In the genomic region with DNA sequence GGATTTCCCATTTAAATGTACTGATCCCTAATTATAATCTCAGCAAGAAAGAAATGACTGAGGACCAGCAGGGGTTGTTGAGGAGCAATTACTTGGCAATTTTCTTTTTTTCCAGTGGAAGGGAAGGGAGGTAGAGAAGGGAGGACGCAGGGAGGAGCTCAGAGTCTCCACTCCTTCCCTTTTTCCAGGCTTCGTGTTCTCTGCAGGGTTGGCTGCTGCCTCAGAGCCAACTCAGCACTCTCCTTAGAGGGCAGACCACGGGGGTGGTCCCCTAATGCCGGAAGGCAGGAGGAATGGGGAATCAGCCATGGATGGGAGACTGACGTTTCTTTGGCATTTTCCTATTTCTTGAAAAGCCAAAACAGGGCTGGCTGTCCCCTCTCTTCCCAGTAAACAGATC, we compare ENCODE assay signal across 1 cellular context.
TF ChIP-seq lines count a peak whose summit lies in the region.

No MANE protein-coding gene starts in this region.

TF ChIP-seq in WTC11, 78 proteins besides CTCF, POLR2A, EP300 and RAD21 (continued from another document):
- TF ChIP-seq, protein P1, sequence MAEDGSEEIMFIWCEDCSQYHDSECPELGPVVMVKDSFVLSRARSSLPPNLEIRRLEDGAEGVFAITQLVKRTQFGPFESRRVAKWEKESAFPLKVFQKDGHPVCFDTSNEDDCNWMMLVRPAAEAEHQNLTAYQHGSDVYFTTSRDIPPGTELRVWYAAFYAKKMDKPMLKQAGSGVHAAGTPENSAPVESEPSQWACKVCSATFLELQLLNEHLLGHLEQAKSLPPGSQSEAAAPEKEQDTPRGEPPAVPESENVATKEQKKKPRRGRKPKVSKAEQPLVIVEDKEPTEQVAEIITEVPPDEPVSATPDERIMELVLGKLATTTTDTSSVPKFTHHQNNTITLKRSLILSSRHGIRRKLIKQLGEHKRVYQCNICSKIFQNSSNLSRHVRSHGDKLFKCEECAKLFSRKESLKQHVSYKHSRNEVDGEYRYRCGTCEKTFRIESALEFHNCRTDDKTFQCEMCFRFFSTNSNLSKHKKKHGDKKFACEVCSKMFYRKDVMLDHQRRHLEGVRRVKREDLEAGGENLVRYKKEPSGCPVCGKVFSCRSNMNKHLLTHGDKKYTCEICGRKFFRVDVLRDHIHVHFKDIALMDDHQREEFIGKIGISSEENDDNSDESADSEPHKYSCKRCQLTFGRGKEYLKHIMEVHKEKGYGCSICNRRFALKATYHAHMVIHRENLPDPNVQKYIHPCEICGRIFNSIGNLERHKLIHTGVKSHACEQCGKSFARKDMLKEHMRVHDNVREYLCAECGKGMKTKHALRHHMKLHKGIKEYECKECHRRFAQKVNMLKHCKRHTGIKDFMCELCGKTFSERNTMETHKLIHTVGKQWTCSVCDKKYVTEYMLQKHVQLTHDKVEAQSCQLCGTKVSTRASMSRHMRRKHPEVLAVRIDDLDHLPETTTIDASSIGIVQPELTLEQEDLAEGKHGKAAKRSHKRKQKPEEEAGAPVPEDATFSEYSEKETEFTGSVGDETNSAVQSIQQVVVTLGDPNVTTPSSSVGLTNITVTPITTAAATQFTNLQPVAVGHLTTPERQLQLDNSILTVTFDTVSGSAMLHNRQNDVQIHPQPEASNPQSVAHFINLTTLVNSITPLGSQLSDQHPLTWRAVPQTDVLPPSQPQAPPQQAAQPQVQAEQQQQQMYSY (CRISPR knock-in tag; IDR thresholded peaks at IDR 0.05): no peak
- TF ChIP-seq ZNF121 (CRISPR knock-in tag; IDR thresholded peaks at IDR 0.05) (no peak), ZNF416 (CRISPR knock-in tag; IDR thresholded peaks at IDR 0.05) (no peak), GTF2I (CRISPR knock-in tag; conservative IDR thresholded peaks at IDR 0.05) (no peak), GRHL2 (CRISPR knock-in tag; IDR thresholded peaks at IDR 0.05; ENCODE audit: insufficient replicate concordance, severe bottlenecking) (no peak), TCF7 (CRISPR knock-in tag; IDR thresholded peaks at IDR 0.05; ENCODE audit: low read depth) (no peak), TP53 (CRISPR knock-in tag; IDR thresholded peaks at IDR 0.05) (no peak), RORB (CRISPR knock-in tag; IDR thresholded peaks at IDR 0.05) (no peak), ZNF423 (CRISPR knock-in tag; IDR thresholded peaks at IDR 0.05) (no peak), EMX1 (CRISPR knock-in tag; IDR thresholded peaks at IDR 0.05) (no peak), ZNF396 (CRISPR knock-in tag; IDR thresholded peaks at IDR 0.05; ENCODE audit: borderline replicate concordance) (no peak), JAZF1 (CRISPR knock-in tag; IDR thresholded peaks at IDR 0.05) (no peak)
- TF ChIP-seq, protein P2, sequence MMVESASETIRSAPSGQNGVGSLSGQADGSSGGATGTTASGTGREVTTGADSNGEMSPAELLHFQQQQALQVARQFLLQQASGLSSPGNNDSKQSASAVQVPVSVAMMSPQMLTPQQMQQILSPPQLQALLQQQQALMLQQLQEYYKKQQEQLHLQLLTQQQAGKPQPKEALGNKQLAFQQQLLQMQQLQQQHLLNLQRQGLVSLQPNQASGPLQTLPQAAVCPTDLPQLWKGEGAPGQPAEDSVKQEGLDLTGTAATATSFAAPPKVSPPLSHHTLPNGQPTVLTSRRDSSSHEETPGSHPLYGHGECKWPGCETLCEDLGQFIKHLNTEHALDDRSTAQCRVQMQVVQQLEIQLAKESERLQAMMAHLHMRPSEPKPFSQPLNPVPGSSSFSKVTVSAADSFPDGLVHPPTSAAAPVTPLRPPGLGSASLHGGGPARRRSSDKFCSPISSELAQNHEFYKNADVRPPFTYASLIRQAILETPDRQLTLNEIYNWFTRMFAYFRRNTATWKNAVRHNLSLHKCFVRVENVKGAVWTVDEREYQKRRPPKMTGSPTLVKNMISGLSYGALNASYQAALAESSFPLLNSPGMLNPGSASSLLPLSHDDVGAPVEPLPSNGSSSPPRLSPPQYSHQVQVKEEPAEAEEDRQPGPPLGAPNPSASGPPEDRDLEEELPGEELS (CRISPR knock-in tag; IDR thresholded peaks at IDR 0.05): no peak
- TF ChIP-seq, protein P3, sequence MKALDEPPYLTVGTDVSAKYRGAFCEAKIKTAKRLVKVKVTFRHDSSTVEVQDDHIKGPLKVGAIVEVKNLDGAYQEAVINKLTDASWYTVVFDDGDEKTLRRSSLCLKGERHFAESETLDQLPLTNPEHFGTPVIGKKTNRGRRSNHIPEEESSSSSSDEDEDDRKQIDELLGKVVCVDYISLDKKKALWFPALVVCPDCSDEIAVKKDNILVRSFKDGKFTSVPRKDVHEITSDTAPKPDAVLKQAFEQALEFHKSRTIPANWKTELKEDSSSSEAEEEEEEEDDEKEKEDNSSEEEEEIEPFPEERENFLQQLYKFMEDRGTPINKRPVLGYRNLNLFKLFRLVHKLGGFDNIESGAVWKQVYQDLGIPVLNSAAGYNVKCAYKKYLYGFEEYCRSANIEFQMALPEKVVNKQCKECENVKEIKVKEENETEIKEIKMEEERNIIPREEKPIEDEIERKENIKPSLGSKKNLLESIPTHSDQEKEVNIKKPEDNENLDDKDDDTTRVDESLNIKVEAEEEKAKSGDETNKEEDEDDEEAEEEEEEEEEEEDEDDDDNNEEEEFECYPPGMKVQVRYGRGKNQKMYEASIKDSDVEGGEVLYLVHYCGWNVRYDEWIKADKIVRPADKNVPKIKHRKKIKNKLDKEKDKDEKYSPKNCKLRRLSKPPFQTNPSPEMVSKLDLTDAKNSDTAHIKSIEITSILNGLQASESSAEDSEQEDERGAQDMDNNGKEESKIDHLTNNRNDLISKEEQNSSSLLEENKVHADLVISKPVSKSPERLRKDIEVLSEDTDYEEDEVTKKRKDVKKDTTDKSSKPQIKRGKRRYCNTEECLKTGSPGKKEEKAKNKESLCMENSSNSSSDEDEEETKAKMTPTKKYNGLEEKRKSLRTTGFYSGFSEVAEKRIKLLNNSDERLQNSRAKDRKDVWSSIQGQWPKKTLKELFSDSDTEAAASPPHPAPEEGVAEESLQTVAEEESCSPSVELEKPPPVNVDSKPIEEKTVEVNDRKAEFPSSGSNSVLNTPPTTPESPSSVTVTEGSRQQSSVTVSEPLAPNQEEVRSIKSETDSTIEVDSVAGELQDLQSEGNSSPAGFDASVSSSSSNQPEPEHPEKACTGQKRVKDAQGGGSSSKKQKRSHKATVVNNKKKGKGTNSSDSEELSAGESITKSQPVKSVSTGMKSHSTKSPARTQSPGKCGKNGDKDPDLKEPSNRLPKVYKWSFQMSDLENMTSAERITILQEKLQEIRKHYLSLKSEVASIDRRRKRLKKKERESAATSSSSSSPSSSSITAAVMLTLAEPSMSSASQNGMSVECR (CRISPR knock-in tag; IDR thresholded peaks at IDR 0.05; ENCODE audit: borderline replicate concordance): no peak
- TF ChIP-seq, protein P4, sequence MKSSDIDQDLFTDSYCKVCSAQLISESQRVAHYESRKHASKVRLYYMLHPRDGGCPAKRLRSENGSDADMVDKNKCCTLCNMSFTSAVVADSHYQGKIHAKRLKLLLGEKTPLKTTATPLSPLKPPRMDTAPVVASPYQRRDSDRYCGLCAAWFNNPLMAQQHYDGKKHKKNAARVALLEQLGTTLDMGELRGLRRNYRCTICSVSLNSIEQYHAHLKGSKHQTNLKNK (CRISPR knock-in tag; IDR thresholded peaks at IDR 0.05): no peak
- TF ChIP-seq, protein P5, sequence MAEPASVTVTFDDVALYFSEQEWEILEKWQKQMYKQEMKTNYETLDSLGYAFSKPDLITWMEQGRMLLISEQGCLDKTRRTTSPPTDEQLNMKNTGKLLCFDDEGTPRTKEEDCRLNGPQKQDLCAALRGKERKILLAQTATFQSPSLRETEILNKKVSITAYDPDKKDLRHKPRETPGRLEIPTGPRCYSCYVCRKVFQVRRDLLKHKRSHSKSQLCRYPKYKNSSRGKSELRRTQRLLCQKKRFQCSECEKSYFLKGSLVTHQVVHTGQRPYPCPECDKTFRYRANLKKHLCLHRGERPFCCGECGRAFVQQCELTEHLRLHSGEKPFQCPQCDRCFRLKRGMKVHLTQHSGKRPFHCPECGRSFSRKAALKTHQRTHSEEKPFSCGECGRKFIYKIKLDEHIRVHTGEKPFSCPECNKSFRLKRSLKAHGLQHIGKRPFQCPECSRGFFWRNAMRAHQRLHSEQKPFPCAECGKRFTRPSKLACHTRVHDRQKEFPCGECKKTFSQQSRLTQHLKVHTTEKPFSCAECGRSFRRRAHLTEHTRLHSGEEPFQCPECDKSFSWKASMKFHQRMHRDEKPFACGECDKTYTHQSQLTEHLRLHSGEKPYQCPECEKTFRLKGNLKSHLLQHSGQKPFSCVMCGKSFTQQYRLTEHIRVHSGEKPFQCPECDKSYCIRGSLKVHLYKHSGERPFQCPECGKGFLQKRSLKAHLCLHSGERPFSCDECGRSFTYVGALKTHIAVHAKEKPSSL (CRISPR knock-in tag; conservative IDR thresholded peaks at IDR 0.05): no peak
- TF ChIP-seq, protein P6, sequence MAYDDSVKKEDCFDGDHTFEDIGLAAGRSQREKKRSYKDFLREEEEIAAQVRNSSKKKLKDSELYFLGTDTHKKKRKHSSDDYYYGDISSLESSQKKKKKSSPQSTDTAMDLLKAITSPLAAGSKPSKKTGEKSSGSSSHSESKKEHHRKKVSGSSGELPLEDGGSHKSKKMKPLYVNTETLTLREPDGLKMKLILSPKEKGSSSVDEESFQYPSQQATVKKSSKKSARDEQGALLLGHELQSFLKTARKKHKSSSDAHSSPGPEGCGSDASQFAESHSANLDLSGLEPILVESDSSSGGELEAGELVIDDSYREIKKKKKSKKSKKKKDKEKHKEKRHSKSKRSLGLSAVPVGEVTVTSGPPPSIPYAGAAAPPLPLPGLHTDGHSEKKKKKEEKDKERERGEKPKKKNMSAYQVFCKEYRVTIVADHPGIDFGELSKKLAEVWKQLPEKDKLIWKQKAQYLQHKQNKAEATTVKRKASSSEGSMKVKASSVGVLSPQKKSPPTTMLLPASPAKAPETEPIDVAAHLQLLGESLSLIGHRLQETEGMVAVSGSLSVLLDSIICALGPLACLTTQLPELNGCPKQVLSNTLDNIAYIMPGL (CRISPR knock-in tag; IDR thresholded peaks at IDR 0.05): no peak
- TF ChIP-seq, protein P7, sequence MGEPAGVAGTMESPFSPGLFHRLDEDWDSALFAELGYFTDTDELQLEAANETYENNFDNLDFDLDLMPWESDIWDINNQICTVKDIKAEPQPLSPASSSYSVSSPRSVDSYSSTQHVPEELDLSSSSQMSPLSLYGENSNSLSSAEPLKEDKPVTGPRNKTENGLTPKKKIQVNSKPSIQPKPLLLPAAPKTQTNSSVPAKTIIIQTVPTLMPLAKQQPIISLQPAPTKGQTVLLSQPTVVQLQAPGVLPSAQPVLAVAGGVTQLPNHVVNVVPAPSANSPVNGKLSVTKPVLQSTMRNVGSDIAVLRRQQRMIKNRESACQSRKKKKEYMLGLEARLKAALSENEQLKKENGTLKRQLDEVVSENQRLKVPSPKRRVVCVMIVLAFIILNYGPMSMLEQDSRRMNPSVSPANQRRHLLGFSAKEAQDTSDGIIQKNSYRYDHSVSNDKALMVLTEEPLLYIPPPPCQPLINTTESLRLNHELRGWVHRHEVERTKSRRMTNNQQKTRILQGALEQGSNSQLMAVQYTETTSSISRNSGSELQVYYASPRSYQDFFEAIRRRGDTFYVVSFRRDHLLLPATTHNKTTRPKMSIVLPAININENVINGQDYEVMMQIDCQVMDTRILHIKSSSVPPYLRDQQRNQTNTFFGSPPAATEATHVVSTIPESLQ (CRISPR knock-in tag; IDR thresholded peaks at IDR 0.05): no peak
